Comparison of ENCODE assay signal across 17 cellular contexts in genomic region chr5:157069949-157070348, GRCh38. TPM values are rescaled to one million over a fixed set of nuclear protein-coding genes. Genes with fewer than 3 reads are reported as not detected.
DNase-seq lines count a peak whose midpoint lies in the region; ATAC-seq, FAIRE-seq and TF ChIP-seq lines count a peak whose summit lies in the region.
"Had no signal": no experiment of that assay in that cellular context is flagged by ENCODE, and none has a peak within 500 bp of the region (broad histone marks: within the 10 kb centered on the region; RNA-seq: fewer than 3 reads in every experiment).

No MANE protein-coding gene starts in this region.

- no peak overlapping the region for H3K4me2 ChIP-seq in OCI-LY7 (ENCODE audit: low read length)

- no TSS peak for BruUV-seq in OCI-LY7 (replicated peaks; lab: Mats Ljungman, UMichigan)

- H2AFZ ChIP-seq in OCI-LY7 (ENCODE audit: low read length) = no peak overlapping the region

- no peaks in the 10 kb centered on the region for H3K9me2 ChIP-seq in OCI-LY7 (ENCODE audit: insufficient read depth, low read length)

- no peak overlapping the region for H3K9ac ChIP-seq in kidney (ENCODE audit: low read length in 2 of 2)

- TF ChIP-seq CTCF in OCI-LY7 (conservative IDR thresholded peaks at IDR 0.05; ENCODE audit: low read length) = peak; percentile 55
- TF ChIP-seq CTCF in kidney (IDR thresholded peaks at IDR 0.05; ENCODE audit: borderline replicate concordance, extremely low read depth, insufficient read depth) = peak; percentile 8
- peak; percentile 37 for TF ChIP-seq CTCF in type B pancreatic cell (conservative IDR thresholded peaks at IDR 0.05)

- H3K4me1 Mint-ChIP-seq in activated naive CD8-positive, alpha-beta T cell treated with anti-CD3 and anti-CD28 coated beads for 36 hours = peaks cover 22% of the 10 kb centered on the region
- peaks cover 33% of the 10 kb centered on the region for H3K4me1 Mint-ChIP-seq in activated naive CD8-positive, alpha-beta T cell treated with anti-CD3 and anti-CD28 coated beads, Interleukin-2, amount 50 U/mL, for 24 hours
- H3K4me1 Mint-ChIP-seq in type B pancreatic cell (ENCODE audit: unreplicated experiment) = no peaks in the 10 kb centered on the region

- CTCF ChIA-PET in OCI-LY7 (lab: Charles Lee; ENCODE audit: unreplicated experiment) = no interaction called here

- no peak for FAIRE-seq in kidney (lab: Jason Lieb, UNC)
- FAIRE-seq: D721Med, GM12891 had no signal

- H3K79me2 ChIP-seq in OCI-LY7 (ENCODE audit: insufficient read depth, low read depth, low read length) = no peaks in the 10 kb centered on the region

- H3K27ac ChIP-seq in OCI-LY7 (ENCODE audit: low read depth, low read length, poor library complexity, severe bottlenecking) (no peak overlapping the region), kidney (ENCODE audit: low read depth in 2 of 2, low read length in 2 of 2) (peak overlapping the region in 1 of 2 donors; percentile 27)

- no peaks in the 10 kb centered on the region for H3K36me3 ChIP-seq in OCI-LY7 (ENCODE audit: insufficient read depth, low read length)
- no peaks in the 10 kb centered on the region for H3K36me3 ChIP-seq in kidney (ENCODE audit: control insufficient read depth in 1 of 2, insufficient read depth in 2 of 2, low read length in 2 of 2)

- H4K20me1 ChIP-seq in OCI-LY7 (ENCODE audit: insufficient read depth, low read length) = no peaks in the 10 kb centered on the region

- H3K9me3 Mint-ChIP-seq in activated naive CD8-positive, alpha-beta T cell treated with anti-CD3 and anti-CD28 coated beads for 36 hours = peaks cover 6% of the 10 kb centered on the region
- no peaks in the 10 kb centered on the region for H3K9me3 Mint-ChIP-seq in activated naive CD8-positive, alpha-beta T cell treated with anti-CD3 and anti-CD28 coated beads, Interleukin-2, amount 50 U/mL, for 24 hours
- H3K9me3 Mint-ChIP-seq in type B pancreatic cell = no peaks in the 10 kb centered on the region

- H3K9me3 ChIP-seq in OCI-LY7 (ENCODE audit: low read length) = no peaks in the 10 kb centered on the region
- H3K9me3 ChIP-seq in kidney (ENCODE audit: control insufficient read depth in 1 of 2, low read length in 2 of 2) = no peaks in the 10 kb centered on the region

- no peak overlapping the region for H3K4me3 Mint-ChIP-seq in activated naive CD8-positive, alpha-beta T cell treated with anti-CD3 and anti-CD28 coated beads for 36 hours
- H3K4me3 Mint-ChIP-seq in activated naive CD8-positive, alpha-beta T cell treated with anti-CD3 and anti-CD28 coated beads, Interleukin-2, amount 50 U/mL, for 24 hours = no peak overlapping the region
- H3K4me3 Mint-ChIP-seq in type B pancreatic cell = no peak overlapping the region
- H3K4me3 Mint-ChIP-seq: CD14-positive monocyte had no signal

- peaks cover 5% of the 10 kb centered on the region for H3K36me3 Mint-ChIP-seq in activated naive CD8-positive, alpha-beta T cell treated with anti-CD3 and anti-CD28 coated beads for 36 hours
- no peaks in the 10 kb centered on the region for H3K36me3 Mint-ChIP-seq in activated naive CD8-positive, alpha-beta T cell treated with anti-CD3 and anti-CD28 coated beads, Interleukin-2, amount 50 U/mL, for 24 hours (ENCODE audit: low read depth)
- no peaks in the 10 kb centered on the region for H3K36me3 Mint-ChIP-seq in type B pancreatic cell
- H3K36me3 Mint-ChIP-seq: CD14-positive monocyte had no signal

- no peaks in the 10 kb centered on the region for H3K27me3 Mint-ChIP-seq in activated naive CD8-positive, alpha-beta T cell treated with anti-CD3 and anti-CD28 coated beads for 36 hours
- no peaks in the 10 kb centered on the region for H3K27me3 Mint-ChIP-seq in activated naive CD8-positive, alpha-beta T cell treated with anti-CD3 and anti-CD28 coated beads, Interleukin-2, amount 50 U/mL, for 24 hours
- H3K27me3 Mint-ChIP-seq in type B pancreatic cell = no peaks in the 10 kb centered on the region

- H3K4me3 ChIP-seq in OCI-LY7 (ENCODE audit: low read depth, low read length, poor library complexity, severe bottlenecking) = no peak overlapping the region
- no peak overlapping the region for H3K4me3 ChIP-seq in kidney (ENCODE audit: low read length in 2 of 2)

- DNase-seq in activated naive CD8-positive, alpha-beta T cell treated with anti-CD3 and anti-CD28 coated beads for 36 hours = no peak
- DNase-seq in activated naive CD8-positive, alpha-beta T cell treated with anti-CD3 and anti-CD28 coated beads, Interleukin-2, amount 50 U/mL, for 24 hours = no peak
- DNase-seq in OCI-LY7 (ENCODE audit: low spot score) = no peak
- DNase-seq in kidney = no peak
- no peak for DNase-seq in type B pancreatic cell (ENCODE audit: extremely low spot score, unreplicated experiment)
- no peak for DNase-seq in NCI-H446 (lab: John Stamatoyannopoulos, UW)
- DNase-seq in GOT3 (lab: John Stamatoyannopoulos, UW) = no peak
- DNase-seq: NCI-H1436, NCI-H2081 treated with DMSO at 0.1 percent for 48 hours, NCI-H526, T-helper 1 cell had no signal

- intact Hi-C loops in OCI-LY7 (cut with micrococcal nuclease; ENCODE audit: unreplicated experiment) (no loop called here), kidney (cut with DNase I) (no loop called here)

- POLR2A ChIA-PET in OCI-LY7 (lab: Charles Lee) = no interaction called here

- H3K4me1 ChIP-seq in OCI-LY7 (ENCODE audit: insufficient read depth, low read length, poor library complexity, severe bottlenecking) = peaks cover 13% of the 10 kb centered on the region
- no peaks in the 10 kb centered on the region for H3K4me1 ChIP-seq in kidney (ENCODE audit: control insufficient read depth in 1 of 2, insufficient read depth in 1 of 2, low read depth in 1 of 2, low read length in 2 of 2)

- ATAC-seq in activated naive CD8-positive, alpha-beta T cell treated with anti-CD3 and anti-CD28 coated beads, Interleukin-2, amount 50 U/mL, for 24 hours = no peak
- no peak for ATAC-seq in GM19397 (IDR thresholded peaks at IDR 0.05; ENCODE audit: unreplicated experiment)

- H3K27ac Mint-ChIP-seq in activated naive CD8-positive, alpha-beta T cell treated with anti-CD3 and anti-CD28 coated beads for 36 hours = peak overlapping the region; percentile 58
- H3K27ac Mint-ChIP-seq in activated naive CD8-positive, alpha-beta T cell treated with anti-CD3 and anti-CD28 coated beads, Interleukin-2, amount 50 U/mL, for 24 hours = no peak overlapping the region
- H3K27ac Mint-ChIP-seq in type B pancreatic cell = no peak overlapping the region
- H3K27ac Mint-ChIP-seq: CD14-positive monocyte had no signal

RNA-seq across cellular contexts. Expression of gene HAVCR1, which starts 11.0 kb away (rescaled TPM):
- total RNA-seq in activated naive CD8-positive, alpha-beta T cell treated with anti-CD3 and anti-CD28 coated beads for 36 hours = under 1 TPM; 0.22 to 0.89 TPM
- total RNA-seq in OCI-LY7 (2014; rRNA removed; shearing (Covaris generic)) = 0.13 TPM in 1 of 2 replicates, not detected in the other
- total RNA-seq in OCI-LY7 (2022) (not detected in 2 replicates), kidney (114 TPM), type B pancreatic cell (ENCODE audit: low replicate concordance) (0.92 and 6.7 TPM in 2 replicates)
- 0.65 TPM for polyA plus RNA-seq in kidney (ENCODE audit: insufficient read depth, low read depth, low replicate concordance)
- total RNA-seq: A172, HT-29 had no signal
- polyA plus RNA-seq: CD14-positive monocyte had no signal

RNA-seq across cellular contexts. Expression of gene HAVCR2, which starts 38.9 kb away (rescaled TPM):
- total RNA-seq in activated naive CD8-positive, alpha-beta T cell treated with anti-CD3 and anti-CD28 coated beads for 36 hours = 10 to 100 TPM; 24.6 to 25.2 TPM
- total RNA-seq in OCI-LY7 (2014; rRNA removed; shearing (Covaris generic)) = 4.2 and 7.4 TPM in 2 replicates
- 3.7 and 4.4 TPM in 2 replicates for total RNA-seq in OCI-LY7 (2022)
- total RNA-seq in kidney = 14.6 TPM
- 17.5 TPM for polyA plus RNA-seq in kidney (ENCODE audit: insufficient read depth, low read depth, low replicate concordance)
- total RNA-seq in type B pancreatic cell (ENCODE audit: low replicate concordance) = 0.10 and 0.29 TPM in 2 replicates
- total RNA-seq: A172, HT-29 had no signal

Comparison
In these comparisons a context has a peak if more than half of its experiments do, and no peak if none do; other contexts are left out.
1. RNA of gene HAVCR1, which starts 11.0 kb away (total RNA-seq): 114 TPM in kidney (single experiment); 0.92 to 6.7 TPM in type B pancreatic cell, 0.22 to 0.89 TPM in activated naive CD8-positive, alpha-beta T cell treated with anti-CD3 and anti-CD28 coated beads for 36 hours and 0.13 TPM in OCI-LY7; every median in the first group is over 10 times any median in the second.
2. Peak in every context shown above with its lines, with median percentiles within 50 percentile points of each other: CTCF ChIP-seq.